In genomic region chr1:169106921-169107672, GRCh38 we compare ENCODE assay signal across 8 cellular contexts. TPM values are rescaled to one million over a fixed set of nuclear protein-coding genes. Genes with fewer than 3 reads are reported as not detected.
A peak's percentile ranks its signal among the peaks of the same experiment; 100 is the strongest.
DNase-seq lines count a peak whose midpoint lies in the region; TF ChIP-seq lines count a peak whose summit lies in the region.

No MANE protein-coding gene starts in this region.

- H3K4me1 ChIP-seq in adipocyte (ENCODE audit: control insufficient read depth, insufficient read depth, low read length) (peaks cover 18% of the 10 kb centered on the region), spleen (peaks cover 7 to 94% (median 44%) of the 10 kb centered on the region in 6 donors)

- TF ChIP-seq POLR2A in spleen (IDR thresholded peaks at IDR 0.05): no peak

- peak overlapping the region; percentile 66 to 91 (median 82) for H3K27ac ChIP-seq in spleen

- H3K27me3 Mint-ChIP-seq in activated T-cell treated with anti-CD3 and anti-CD28 coated beads, Interleukin-2, amount 50 U/mL, for 24 hours: peaks cover 25% of the 10 kb centered on the region

- peak overlapping the region; percentile 78 for H3K4me3 Mint-ChIP-seq in activated T-cell treated with anti-CD3 and anti-CD28 coated beads, Interleukin-2, amount 50 U/mL, for 24 hours

- H3K4me1 Mint-ChIP-seq in activated T-cell treated with anti-CD3 and anti-CD28 coated beads, Interleukin-2, amount 50 U/mL, for 24 hours (ENCODE audit: low read depth): peaks cover 44% of the 10 kb centered on the region

- H3K36me3 Mint-ChIP-seq in activated T-cell treated with anti-CD3 and anti-CD28 coated beads, Interleukin-2, amount 50 U/mL, for 24 hours (ENCODE audit: low read depth): peaks cover 1% of the 10 kb centered on the region

- no peaks in the 10 kb centered on the region for H3K9me3 Mint-ChIP-seq in activated T-cell treated with anti-CD3 and anti-CD28 coated beads, Interleukin-2, amount 50 U/mL, for 24 hours

- 2 to 6% (median 3%) methylated on average over 36 to 42 of the region's 42 CpGs for WGBS in spleen, 5 donors

- H3K4me3 ChIP-seq in adipocyte (ENCODE audit: low read length) (peak overlapping the region; percentile 88), iPS-18c (ENCODE audit: insufficient read depth, low read depth, low read length) (peak overlapping the region; percentile 87), spleen (peak overlapping the region; percentile 73 to 92 (median 86))

- peak overlapping the region; percentile 83 for H3K9ac ChIP-seq in adipocyte (ENCODE audit: low read length)

- H3K27me3 ChIP-seq in adipocyte (replicated peaks; ENCODE audit: control insufficient read depth, insufficient read depth, low read length) (no peaks in the 10 kb centered on the region), spleen (replicated peaks in 1 of 7) (peaks cover 0 to 73% (median 8%) of the 10 kb centered on the region in 7 donors)

- intact Hi-C loops in spleen (cut with DNase I; ENCODE audit: low total_unique reads): loop anchor here (5.0 kb wide), 1 partner anchor 50 kb away; no protein-coding TSS in a partner anchor

- peak overlapping the region; percentile 66 for H3K27ac Mint-ChIP-seq in activated T-cell treated with anti-CD3 and anti-CD28 coated beads, Interleukin-2, amount 50 U/mL, for 24 hours

- no peak for TF ChIP-seq CTCF in spleen (IDR thresholded peaks at IDR 0.05 in 8 of 11, conservative IDR thresholded peaks at IDR 0.05 in 3 of 11)

- H3K36me3 ChIP-seq in adipocyte (ENCODE audit: control insufficient read depth, insufficient read depth, low read length, severe bottlenecking) (peaks cover 8% of the 10 kb centered on the region), spleen (peaks cover 0 to 6% (median 0%) of the 10 kb centered on the region in 6 donors)

- DNase-seq in activated T-cell treated with anti-CD3 and anti-CD28 coated beads, Interleukin-2, amount 50 U/mL, for 24 hours: peak; percentile 32
- no peak for DNase-seq in activated T-cell treated with anti-CD3 and anti-CD28 coated beads, Interleukin-2, amount 50 U/mL, for 1 hour
- DNase-seq in NCI-H128 (lab: John Stamatoyannopoulos, UW; ENCODE audit: unreplicated experiment): peak; percentile 23
- peak; percentile 50 for DNase-seq in adipocyte (ENCODE audit: low read depth)
- peak; percentile 80 for DNase-seq in spleen
- no peak for DNase-seq in T-helper 9 cell
- DNase-seq in NCI-H2029 (lab: John Stamatoyannopoulos, UW): no peak

- H3K9me3 ChIP-seq in adipocyte (ENCODE audit: control insufficient read depth, low read length): no peaks in the 10 kb centered on the region
- peaks cover 2% of the 10 kb centered on the region for H3K9me3 ChIP-seq in iPS-18c (ENCODE audit: control insufficient read depth, insufficient read depth, low read length)
- no peaks in the 10 kb centered on the region for H3K9me3 ChIP-seq in spleen

RNA-seq across cellular contexts. Expression of gene ATP1B1, which starts 0.6 kb away (rescaled TPM):
- 100 to 1,000 TPM in 1 of 7 donors, 10 to 100 TPM in 6; 42.1 to 101 (median 66.2) TPM for total RNA-seq in spleen
- 10 to 100 TPM in 1 of 3 donors, 1 to 10 TPM in 2; 3.1 to 14.7 (median 5.9) TPM for polyA plus RNA-seq in spleen

Comparison
In these comparisons a context has a peak if more than half of its experiments do, and no peak if none do; other contexts are left out.
1. DNase-seq: peak in activated T-cell treated with anti-CD3 and anti-CD28 coated beads, Interleukin-2, amount 50 U/mL, for 24 hours (single experiment), NCI-H128 (single experiment), adipocyte (single experiment) and spleen (single experiment); none in activated T-cell treated with anti-CD3 and anti-CD28 coated beads, Interleukin-2, amount 50 U/mL, for 1 hour (single experiment), T-helper 9 cell (single experiment) and NCI-H2029 (single experiment).
2. Peak in every context shown above with its lines, with median percentiles within 50 percentile points of each other: H3K4me3 ChIP-seq.